ENCODE assay signal across 23 cellular contexts in genomic region chr20:23832775-23833508, GRCh38. TPM values are rescaled to one million over a fixed set of nuclear protein-coding genes. Genes with fewer than 3 reads are reported as not detected.
DNase-seq lines count a peak whose midpoint lies in the region; ATAC-seq, FAIRE-seq and TF ChIP-seq lines count a peak whose summit lies in the region.
"Had no signal": no experiment of that assay in that cellular context is flagged by ENCODE, and none has a peak within 500 bp of the region (broad histone marks: within the 10 kb centered on the region; RNA-seq: fewer than 3 reads in every experiment).

No MANE protein-coding gene starts in this region.

- H4K20me1 ChIP-seq in GM23248 (ENCODE audit: insufficient read depth) = no peaks in the 10 kb centered on the region
- H4K20me1 ChIP-seq in astrocyte (ENCODE audit: insufficient read depth, low read length) = no peaks in the 10 kb centered on the region

- H2AFZ ChIP-seq in GM23248 = no peak overlapping the region
- H2AFZ ChIP-seq in astrocyte (ENCODE audit: low read depth, low read length) = no peak overlapping the region

- no peaks in the 10 kb centered on the region for H3K79me2 ChIP-seq in GM23248 (ENCODE audit: insufficient read depth)
- no peaks in the 10 kb centered on the region for H3K79me2 ChIP-seq in astrocyte (ENCODE audit: insufficient read depth, low read length)

- no peak for FAIRE-seq in astrocyte (lab: Jason Lieb, UNC)
- FAIRE-seq: HTR-8/SVneo had no signal

- in situ Hi-C loops in GM23248 (cut with MboI) = no loop called here

- H3K27me3 Mint-ChIP-seq in astrocyte (ENCODE audit: low read depth, unreplicated experiment) (peaks cover 5% of the 10 kb centered on the region), T-helper 17 cell (peaks cover 22% of the 10 kb centered on the region)

- H3K4me1 ChIP-seq in GM23248 (ENCODE audit: insufficient read depth) (no peaks in the 10 kb centered on the region), astrocyte (ENCODE audit: insufficient read depth, low read length) (peaks cover 3% of the 10 kb centered on the region)
- H3K4me1 ChIP-seq: HAP-1 had no signal

- WGBS in GM23248 (ENCODE audit: low coverage in 1 of 2, low lambda C conversion rate in 2 of 2, missing lambda C conversion rate in 2 of 2), 2 experiments = 29% methylated on average over 3 of the region's 3 CpGs

- ATAC-seq in T-helper 17 cell (no peak), GM18511 (IDR thresholded peaks at IDR 0.05; ENCODE audit: unreplicated experiment) (no peak)

- H3K4me3 Mint-ChIP-seq in astrocyte (ENCODE audit: unreplicated experiment) (peak overlapping the region; percentile 54), T-helper 17 cell (no peak overlapping the region)
- H3K4me3 Mint-ChIP-seq: IgD-negative memory B cell had no signal

- H3K27ac Mint-ChIP-seq in astrocyte (ENCODE audit: unreplicated experiment) = peak overlapping the region; percentile 85
- H3K27ac Mint-ChIP-seq in T-helper 17 cell = no peak overlapping the region
- H3K27ac Mint-ChIP-seq: IgD-negative memory B cell had no signal

- H3K27me3 ChIP-seq in GM23248 (replicated peaks; ENCODE audit: insufficient read depth) (no peaks in the 10 kb centered on the region), astrocyte (ENCODE audit: insufficient read depth, low read length) (no peaks in the 10 kb centered on the region)
- H3K27me3 ChIP-seq: MG63 had no signal

- no peaks in the 10 kb centered on the region for H3K9me3 ChIP-seq in GM23248 (ENCODE audit: low read depth)
- peaks cover 3% of the 10 kb centered on the region for H3K9me3 ChIP-seq in astrocyte (ENCODE audit: insufficient read depth, low read depth, low read length)
- H3K9me3 ChIP-seq in T-helper 17 cell (ENCODE audit: control insufficient read depth, low read length, poor library complexity, severe bottlenecking) = no peaks in the 10 kb centered on the region
- H3K9me3 ChIP-seq: HAP-1, MG63 had no signal

- H3K36me3 ChIP-seq in GM23248 (ENCODE audit: low read depth) (no peaks in the 10 kb centered on the region), astrocyte (ENCODE audit: insufficient read depth, low read length) (no peaks in the 10 kb centered on the region)
- H3K36me3 ChIP-seq: HAP-1, MG63 had no signal

- DNase-seq in AG08395 (ENCODE audit: low spot score) (peak; percentile 10), GM23248 (peak; percentile 15), astrocyte (ENCODE audit: low read depth) (no peak), glomerular visceral epithelial cell (ENCODE audit: extremely low spot score) (peak; percentile 14), T-helper 17 cell (no peak)
- no peak for DNase-seq in activated CD4-positive, alpha-beta T cell treated with anti-CD3 and anti-CD28 coated beads, Interleukin-2, amount 50 U/mL, for 1 hour
- DNase-seq: C1 segment of cervical spinal cord, DMS79 treated with DMSO at 0.1 percent for 48 hours, Karpas-422, MG63, NCI-H1092, NCI-H1436 treated with DMSO at 0.1 percent for 48 hours, NCI-H2029, NCI-H524 treated with DMSO at 0.1 percent for 48 hours, SHP77 had no signal

- H3K4me3 ChIP-seq in GM23248 = no peak overlapping the region
- no peak overlapping the region for H3K4me3 ChIP-seq in astrocyte (ENCODE audit: insufficient read depth, low read depth, low read length)
- H3K4me3 ChIP-seq: HAP-1, MG63, SK-N-MC had no signal

- H3K27ac ChIP-seq in GM23248 = no peak overlapping the region
- no peak overlapping the region for H3K27ac ChIP-seq in astrocyte (ENCODE audit: low read depth, low read length)
- H3K27ac ChIP-seq: HL-60, SK-N-MC had no signal

- H3F3A ChIP-seq in GM23248 (ENCODE audit: insufficient read depth) = no peaks in the 10 kb centered on the region

- no peak for TF ChIP-seq CTCF in astrocyte (IDR thresholded peaks at IDR 0.05; ENCODE audit: insufficient read depth, low read depth, low read length)

- H3K36me3 Mint-ChIP-seq in astrocyte (ENCODE audit: low read depth, unreplicated experiment) = no peaks in the 10 kb centered on the region
- H3K36me3 Mint-ChIP-seq in T-helper 17 cell (ENCODE audit: low read depth) = no peaks in the 10 kb centered on the region
- H3K36me3 Mint-ChIP-seq: IgD-negative memory B cell had no signal

- H3K4me2 ChIP-seq in GM23248 (ENCODE audit: unreplicated experiment) (no peak overlapping the region), astrocyte (ENCODE audit: low read length) (no peak overlapping the region)

- peaks cover 24% of the 10 kb centered on the region for H3K4me1 Mint-ChIP-seq in astrocyte (ENCODE audit: low read depth, unreplicated experiment)
- H3K4me1 Mint-ChIP-seq in T-helper 17 cell = no peaks in the 10 kb centered on the region
- H3K4me1 Mint-ChIP-seq: IgD-negative memory B cell had no signal

- no peaks in the 10 kb centered on the region for H3K9me2 ChIP-seq in GM23248 (ENCODE audit: insufficient read depth)

- H3K9ac ChIP-seq in GM23248 = no peak overlapping the region
- H3K9ac ChIP-seq in astrocyte (ENCODE audit: low read length) = no peak overlapping the region

- H3K9me3 Mint-ChIP-seq in astrocyte (ENCODE audit: unreplicated experiment) = peaks cover 6% of the 10 kb centered on the region

RNA-seq across cellular contexts. Expression of gene CST2, which starts 6.4 kb away (rescaled TPM):
- total RNA-seq in GM23248 (2014; rRNA removed; shearing (Covaris generic)) = 0.63 and 5.6 TPM in 2 replicates
- 1.5 and 1.6 TPM in 2 replicates for polyA plus RNA-seq in GM23248 (2016; fragmentation: Nextera tagmentation; extraction: Ambion mirVana)
- 1.7 and 2.9 TPM in 2 replicates for total RNA-seq in astrocyte
- total RNA-seq in T-helper 17 cell = not detected
- total RNA-seq: A673, G401 had no signal
- polyA plus RNA-seq: IgD-negative memory B cell had no signal

RNA-seq across cellular contexts. Expression of gene CST5, which starts 46.6 kb away (rescaled TPM):
- total RNA-seq in GM23248 (2014; rRNA removed; shearing (Covaris generic)) = not detected in 2 replicates
- not detected in 2 replicates for polyA plus RNA-seq in GM23248 (2016; fragmentation: Nextera tagmentation; extraction: Ambion mirVana)
- 0.41 and 0.50 TPM in 2 replicates for total RNA-seq in astrocyte
- total RNA-seq in T-helper 17 cell = not detected
- total RNA-seq: A673, G401 had no signal
- polyA plus RNA-seq: IgD-negative memory B cell had no signal

Comparison
In these comparisons a context has a peak if more than half of its experiments do, and no peak if none do; other contexts are left out.
1. DNase-seq: peak in AG08395 (single experiment), GM23248 (single experiment) and glomerular visceral epithelial cell (single experiment); none in astrocyte (single experiment), T-helper 17 cell (0 of 3) and activated CD4-positive, alpha-beta T cell treated with anti-CD3 and anti-CD28 coated beads, Interleukin-2, amount 50 U/mL, for 1 hour (single experiment).